Comparison of ENCODE assay signal across 9 cellular contexts in the genomic region with DNA sequence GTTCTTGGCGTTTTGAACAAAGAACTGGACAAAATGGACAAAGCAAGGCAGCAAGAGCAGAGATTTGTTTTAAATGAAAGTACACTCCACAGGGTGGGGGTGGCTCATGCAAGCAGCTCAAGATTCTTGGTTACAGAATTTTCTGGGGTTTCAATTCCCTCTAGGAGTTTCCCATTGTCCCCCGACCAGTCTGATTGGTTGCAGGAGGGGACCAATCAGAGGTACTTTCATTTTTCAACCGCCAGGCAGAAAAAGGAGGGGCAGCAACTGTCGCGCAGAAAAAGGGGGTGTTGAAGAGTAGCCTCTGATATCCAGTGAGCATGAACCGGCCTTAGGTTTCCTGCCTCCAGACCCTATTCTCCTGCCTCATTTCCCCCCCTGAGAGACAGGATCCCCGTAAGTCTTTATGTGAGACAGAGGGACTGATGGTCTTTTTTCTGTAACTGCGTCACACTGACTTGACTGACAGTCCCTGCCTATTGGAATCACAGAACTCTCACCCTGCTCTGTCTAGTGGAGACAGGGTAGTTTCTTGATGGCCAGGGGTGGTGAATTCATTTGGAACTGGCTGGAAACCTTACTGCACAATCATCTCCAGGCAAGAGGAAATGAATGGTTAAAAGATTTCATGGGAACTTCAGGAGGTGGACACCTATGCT. TPM values are rescaled to one million over a fixed set of nuclear protein-coding genes. Genes with fewer than 3 reads are reported as not detected.
DNase-seq lines count a peak whose midpoint lies in the region; ATAC-seq and TF ChIP-seq lines count a peak whose summit lies in the region.
"Had no signal": no experiment of that assay in that cellular context is flagged by ENCODE, and none has a peak within 500 bp of the region (broad histone marks: within the 10 kb centered on the region; RNA-seq: fewer than 3 reads in every experiment).

No MANE protein-coding gene starts in this region.

- H3K9ac ChIP-seq in colonic mucosa (ENCODE audit: low read depth in 2 of 2, low read length in 2 of 2) = peak overlapping the region; percentile 42 to 46
- peak overlapping the region; percentile 50 for H3K9ac ChIP-seq in mucosa of stomach (ENCODE audit: low read length)

- H3K4me1 Mint-ChIP-seq in stimulated activated effector memory CD8-positive, alpha-beta T cell treated with anti-CD3 and anti-CD28 coated beads, Interleukin-12 subunit alpha, Interleukin-12 subunit beta, amount 100 ng/mL, for 72 hours = peaks cover 9% of the 10 kb centered on the region

- no peaks in the 10 kb centered on the region for H3K9me3 Mint-ChIP-seq in stimulated activated effector memory CD8-positive, alpha-beta T cell treated with anti-CD3 and anti-CD28 coated beads, Interleukin-12 subunit alpha, Interleukin-12 subunit beta, amount 100 ng/mL, for 72 hours

- H3K36me3 Mint-ChIP-seq in stimulated activated effector memory CD8-positive, alpha-beta T cell treated with anti-CD3 and anti-CD28 coated beads, Interleukin-12 subunit alpha, Interleukin-12 subunit beta, amount 100 ng/mL, for 72 hours = no peaks in the 10 kb centered on the region

- H3K4me3 ChIP-seq in BE2C (ENCODE audit: low read depth, low read length) = peak overlapping the region; percentile 71
- peak overlapping the region; percentile 22 for H3K4me3 ChIP-seq in colonic mucosa
- peak overlapping the region; percentile 33 for H3K4me3 ChIP-seq in mucosa of stomach (ENCODE audit: low read length)

- H3K27ac ChIP-seq in colonic mucosa = peak overlapping the region; percentile 40
- H3K27ac ChIP-seq: VCaP had no signal

- no peak overlapping the region for H3K4me3 Mint-ChIP-seq in stimulated activated effector memory CD8-positive, alpha-beta T cell treated with anti-CD3 and anti-CD28 coated beads, Interleukin-12 subunit alpha, Interleukin-12 subunit beta, amount 100 ng/mL, for 72 hours

- no peak overlapping the region for H3K27ac Mint-ChIP-seq in stimulated activated effector memory CD8-positive, alpha-beta T cell treated with anti-CD3 and anti-CD28 coated beads, Interleukin-12 subunit alpha, Interleukin-12 subunit beta, amount 100 ng/mL, for 72 hours

- no peaks in the 10 kb centered on the region for H3K4me1 ChIP-seq in BE2C
- H3K4me1 ChIP-seq in colonic mucosa = no peaks in the 10 kb centered on the region
- no peaks in the 10 kb centered on the region for H3K4me1 ChIP-seq in mucosa of stomach (ENCODE audit: control insufficient read depth, insufficient read depth, low read length)

- TF ChIP-seq CTCF in BE2C (IDR thresholded peaks at IDR 0.05; ENCODE audit: low read depth, low read length) (no peak), colonic mucosa (IDR thresholded peaks at IDR 0.05) (no peak)

- intact Hi-C loops in colonic mucosa (cut with DNase I) = no loop called here

- no peak for ATAC-seq in stimulated activated effector memory CD8-positive, alpha-beta T cell treated with anti-CD3 and anti-CD28 coated beads, Interleukin-12 subunit alpha, Interleukin-12 subunit beta, amount 100 ng/mL, for 72 hours
- no peak for ATAC-seq in HG02884 (IDR thresholded peaks at IDR 0.05; ENCODE audit: unreplicated experiment)
- ATAC-seq in HG03460 (IDR thresholded peaks at IDR 0.05; ENCODE audit: unreplicated experiment) = no peak
- no peak for ATAC-seq in GM19455 (IDR thresholded peaks at IDR 0.05; ENCODE audit: unreplicated experiment)

- H3K36me3 ChIP-seq in BE2C (no peaks in the 10 kb centered on the region), colonic mucosa (no peaks in the 10 kb centered on the region), mucosa of stomach (ENCODE audit: control insufficient read depth, insufficient read depth, low read length) (no peaks in the 10 kb centered on the region)

- DNase-seq in BE2C (peak; percentile 13), NCI-H748 (lab: John Stamatoyannopoulos, UW; ENCODE audit: unreplicated experiment) (peak; percentile 69), colonic mucosa (peak; percentile 42)
- no peak for DNase-seq in stimulated activated effector memory CD8-positive, alpha-beta T cell treated with anti-CD3 and anti-CD28 coated beads, Interleukin-12 subunit alpha, Interleukin-12 subunit beta, amount 100 ng/mL, for 72 hours (ENCODE audit: low spot score in 2 of 2)

- no peaks in the 10 kb centered on the region for H3K27me3 ChIP-seq in BE2C
- no peaks in the 10 kb centered on the region for H3K27me3 ChIP-seq in colonic mucosa
- no peaks in the 10 kb centered on the region for H3K27me3 ChIP-seq in mucosa of stomach (ENCODE audit: control insufficient read depth, insufficient read depth, low read length)

- H3K9me3 ChIP-seq in BE2C = no peaks in the 10 kb centered on the region
- H3K9me3 ChIP-seq in colonic mucosa = no peaks in the 10 kb centered on the region
- no peaks in the 10 kb centered on the region for H3K9me3 ChIP-seq in mucosa of stomach (ENCODE audit: control insufficient read depth, low read length)

RNA-seq across cellular contexts. Expression of a gene that starts 59.4 kb away (rescaled TPM):
- 0.19 TPM for polyA plus RNA-seq in BE2C (2012; ENCODE audit: insufficient read depth, insufficient read length, low read depth)
- 1 to 10 TPM in 1 of 2 donors, not detected in 1; 2.0 TPM for total RNA-seq in colonic mucosa

Comparison
In these comparisons a context has a peak if more than half of its experiments do, and no peak if none do; other contexts are left out.
1. DNase-seq: peak in BE2C (single experiment), NCI-H748 (single experiment) and colonic mucosa (single experiment); none in stimulated activated effector memory CD8-positive, alpha-beta T cell treated with anti-CD3 and anti-CD28 coated beads, Interleukin-12 subunit alpha, Interleukin-12 subunit beta, amount 100 ng/mL, for 72 hours (0 of 2).
2. Peak in every context shown above with its lines, with median percentiles within 50 percentile points of each other: H3K4me3 ChIP-seq.